ENCODE assay signal across 2 cellular contexts in the genomic region with DNA sequence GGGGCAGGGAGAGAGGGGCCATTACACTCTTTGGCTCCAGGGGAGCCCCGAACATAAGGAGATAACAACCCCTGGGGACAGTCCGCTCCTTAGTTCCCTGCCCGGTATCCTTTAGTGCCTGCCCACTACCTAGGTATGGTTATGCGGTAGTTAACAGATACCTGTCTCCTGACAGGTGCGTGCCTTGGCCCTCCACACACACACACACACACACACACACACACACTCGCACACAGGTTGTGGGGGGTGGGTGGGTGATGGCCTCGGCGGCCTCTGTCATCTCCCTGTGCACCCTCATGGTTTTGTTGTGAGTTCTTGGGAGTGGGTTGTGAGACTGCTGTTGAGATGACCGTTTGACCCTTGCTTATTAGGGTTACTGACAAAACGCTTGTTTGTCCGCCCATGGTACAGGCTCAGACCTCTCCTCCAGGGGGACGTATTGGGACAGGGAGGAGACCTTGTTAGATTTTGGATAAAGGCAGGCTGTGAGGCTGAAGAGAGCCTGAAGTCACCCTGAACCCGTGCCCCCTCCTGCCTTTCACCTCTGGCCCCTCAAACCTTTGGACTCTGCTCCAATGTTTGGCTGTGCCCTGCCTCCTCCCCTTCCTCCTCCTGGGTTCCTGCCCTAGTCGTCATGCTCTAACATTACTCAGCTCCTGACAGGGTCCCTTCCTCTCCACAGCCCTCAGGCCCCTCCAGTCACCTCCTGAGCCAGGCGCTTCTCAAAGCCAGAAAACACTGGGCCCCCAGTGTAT.
TF ChIP-seq lines count a peak whose summit lies in the region.

No MANE protein-coding gene starts in this region.

TF ChIP-seq in IMR-90, 13 proteins besides CTCF, POLR2A, EP300 and RAD21 (continued from another document):
- no peak for TF ChIP-seq RCOR1 (IDR thresholded peaks at IDR 0.05; ENCODE audit: insufficient replicate concordance, low read length)
- no peak for TF ChIP-seq RFX5 (IDR thresholded peaks at IDR 0.05; ENCODE audit: low read depth, low read length)
- TF ChIP-seq, protein P1, sequence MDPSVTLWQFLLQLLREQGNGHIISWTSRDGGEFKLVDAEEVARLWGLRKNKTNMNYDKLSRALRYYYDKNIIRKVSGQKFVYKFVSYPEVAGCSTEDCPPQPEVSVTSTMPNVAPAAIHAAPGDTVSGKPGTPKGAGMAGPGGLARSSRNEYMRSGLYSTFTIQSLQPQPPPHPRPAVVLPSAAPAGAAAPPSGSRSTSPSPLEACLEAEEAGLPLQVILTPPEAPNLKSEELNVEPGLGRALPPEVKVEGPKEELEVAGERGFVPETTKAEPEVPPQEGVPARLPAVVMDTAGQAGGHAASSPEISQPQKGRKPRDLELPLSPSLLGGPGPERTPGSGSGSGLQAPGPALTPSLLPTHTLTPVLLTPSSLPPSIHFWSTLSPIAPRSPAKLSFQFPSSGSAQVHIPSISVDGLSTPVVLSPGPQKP (IDR thresholded peaks at IDR 0.05; ENCODE audit: borderline replicate concordance, low read depth, low read length): no peak

TF ChIP-seq in GM12891, 5 proteins besides CTCF, POLR2A, EP300 and RAD21 (continued from another document):
- TF ChIP-seq PAX5 (IDR thresholded peaks at IDR 0.05; ENCODE audit: insufficient read depth, low read length, severe bottlenecking): no peak
- no peak for TF ChIP-seq TAF1 (IDR thresholded peaks at IDR 0.05; ENCODE audit: low read depth, low read length)
- TF ChIP-seq SPI1 (IDR thresholded peaks at IDR 0.05; ENCODE audit: low read depth, low read length): no peak
- TF ChIP-seq POLR2AphosphoS5 (IDR thresholded peaks at IDR 0.05; ENCODE audit: low read depth, low read length): no peak
